Comparison of ENCODE assay signal across 9 cellular contexts in the genomic region with DNA sequence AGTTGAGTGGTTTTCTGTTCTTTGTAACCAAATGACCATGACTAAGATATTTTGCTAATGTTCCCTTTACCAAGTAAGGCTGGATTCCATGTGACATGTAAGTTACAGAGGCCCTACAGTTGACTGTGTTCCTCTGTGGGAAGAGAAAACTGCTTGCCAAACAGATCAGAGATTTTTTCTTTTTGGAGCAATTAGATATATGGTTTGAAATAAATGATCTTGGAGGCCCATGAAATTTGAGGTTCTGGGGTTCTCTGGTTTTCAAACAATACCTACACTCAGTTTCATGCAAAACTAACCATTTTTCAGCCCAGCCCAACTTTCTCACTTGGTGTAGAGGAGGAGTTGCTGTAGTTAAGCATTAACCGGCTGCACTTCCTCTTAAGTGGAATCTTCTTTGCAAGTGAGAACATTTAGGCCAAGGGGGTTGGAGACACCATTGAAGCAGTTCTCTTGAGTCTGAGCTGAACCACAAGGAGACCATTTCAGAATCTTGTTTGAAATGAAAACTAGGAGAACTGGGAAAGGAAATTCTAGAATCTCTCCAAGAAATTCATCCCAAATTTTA. TPM values are rescaled to one million over a fixed set of nuclear protein-coding genes. Genes with fewer than 3 reads are reported as not detected.
DNase-seq lines count a peak whose midpoint lies in the region; ATAC-seq and TF ChIP-seq lines count a peak whose summit lies in the region.
"Had no signal": no experiment of that assay in that cellular context is flagged by ENCODE, and none has a peak within 500 bp of the region (broad histone marks: within the 10 kb centered on the region; RNA-seq: fewer than 3 reads in every experiment).

No MANE protein-coding gene starts in this region.

- H3K27ac Mint-ChIP-seq in glutamatergic neuron (ENCODE audit: unreplicated experiment): no peak overlapping the region
- H3K27ac Mint-ChIP-seq: activated CD8-positive, alpha-beta T cell treated with anti-CD3 and anti-CD28 coated beads for 36 hours had no signal

- H3K4me3 ChIP-seq in skin epidermis: no peak overlapping the region

- H3K4me3 Mint-ChIP-seq in glutamatergic neuron (ENCODE audit: unreplicated experiment): no peak overlapping the region
- H3K4me3 Mint-ChIP-seq: activated CD8-positive, alpha-beta T cell treated with anti-CD3 and anti-CD28 coated beads for 36 hours had no signal

- no peak for TF ChIP-seq CTCF in glutamatergic neuron (IDR thresholded peaks at IDR 0.05; ENCODE audit: partially characterized antibody, unreplicated experiment)

- H3K9me3 Mint-ChIP-seq in glutamatergic neuron (ENCODE audit: unreplicated experiment): no peaks in the 10 kb centered on the region
- H3K9me3 Mint-ChIP-seq: activated CD8-positive, alpha-beta T cell treated with anti-CD3 and anti-CD28 coated beads for 36 hours had no signal

- ATAC-seq in GM19043 (IDR thresholded peaks at IDR 0.05; ENCODE audit: low read depth, unreplicated experiment) (peak; percentile 84), HG02943 (IDR thresholded peaks at IDR 0.05; ENCODE audit: low read depth, unreplicated experiment) (peak; percentile 95)
- ATAC-seq: activated CD8-positive, alpha-beta T cell treated with anti-CD3 and anti-CD28 coated beads for 36 hours had no signal

- H3K27ac ChIP-seq in skin epidermis: peak overlapping the region in 16 of 21 experiments; percentile 18 to 76 (median 48)

- peak; percentile 29 for DNase-seq in SKM-1 treated with dmso at 0.1 percent for 144 hours (lab: John Stamatoyannopoulos, UW; ENCODE audit: unreplicated experiment)
- DNase-seq in NK-92 (lab: John Stamatoyannopoulos, UW; ENCODE audit: unreplicated experiment): no peak
- no peak for DNase-seq in NCI-H1105 (lab: John Stamatoyannopoulos, UW)
- no peak for DNase-seq in glutamatergic neuron
- no peak for DNase-seq in stimulated activated CD4-positive, alpha-beta T cell treated with anti-CD3 and anti-CD28 coated beads, Interleukin-2, amount 100 ng/mL, for 48 hours
- DNase-seq: activated CD8-positive, alpha-beta T cell treated with anti-CD3 and anti-CD28 coated beads for 36 hours had no signal

- H3K4me1 Mint-ChIP-seq in glutamatergic neuron (ENCODE audit: low read depth, unreplicated experiment): no peaks in the 10 kb centered on the region

- no peaks in the 10 kb centered on the region for H3K36me3 Mint-ChIP-seq in glutamatergic neuron (ENCODE audit: unreplicated experiment)

- no peaks in the 10 kb centered on the region for H3K27me3 Mint-ChIP-seq in glutamatergic neuron (ENCODE audit: unreplicated experiment)

RNA-seq across cellular contexts. Expression of a gene that starts 34.6 kb away (rescaled TPM):
- total RNA-seq in glutamatergic neuron (ENCODE audit: unreplicated experiment): 20.3 TPM
